ENCODE assay signal across 21 cellular contexts in the genomic region with DNA sequence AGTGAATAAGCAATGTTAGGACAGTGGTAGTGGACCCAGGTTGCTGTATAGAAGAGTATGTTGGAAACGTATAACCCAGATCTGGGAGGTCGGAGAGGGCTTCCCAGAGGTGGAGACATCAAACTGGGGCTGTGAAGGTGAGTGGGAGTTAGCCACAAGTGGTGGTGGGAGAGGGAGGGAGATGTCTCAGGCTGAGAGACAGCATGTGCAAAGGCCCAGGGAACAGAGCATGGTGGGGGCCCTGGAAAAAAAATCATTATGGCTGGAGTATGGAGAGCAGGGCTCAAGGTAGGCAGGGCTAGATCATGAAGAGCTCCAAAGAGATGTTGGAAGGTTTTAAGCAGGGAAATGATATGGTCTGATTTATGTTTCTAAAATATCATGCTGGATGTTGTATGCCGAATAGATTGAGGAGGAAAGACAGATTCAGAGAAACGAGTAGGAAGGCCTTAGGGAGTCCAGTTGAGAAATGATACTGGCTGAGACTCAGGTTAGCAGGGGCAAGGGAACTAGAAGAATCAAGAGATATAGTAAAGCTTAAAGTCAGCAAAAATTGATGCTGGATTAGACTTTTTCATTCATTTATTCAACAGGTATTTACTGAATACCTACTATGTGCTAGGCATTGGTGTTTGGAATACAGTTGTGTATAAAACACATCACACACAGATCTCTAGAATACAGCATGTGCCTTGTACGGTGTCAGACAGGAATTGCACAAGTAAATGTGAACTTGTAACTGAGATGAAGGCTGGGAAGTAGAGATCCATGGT.
"Had no signal": no experiment of that assay in that cellular context is flagged by ENCODE, and none has a peak within 500 bp of the region (broad histone marks: within the 10 kb centered on the region; RNA-seq: fewer than 3 reads in every experiment).

No MANE protein-coding gene starts in this region.

- H3K27ac Mint-ChIP-seq: activated CD4-positive, alpha-beta T cell treated with anti-CD3 and anti-CD28 coated beads for 36 hours; activated naive CD4-positive, alpha-beta T cell treated with anti-CD3 and anti-CD28 coated beads for 36 hours; activated T-helper 2 cell treated with anti-CD3 and anti-CD28 coated beads, Interferon-gamma antibody, Interleukin-2, Interleukin-4, amounts not matched to agents 10 μg/mL and 5 μg/mL and 100 μg/mL, durations not matched to agents 14 hours and 24 hours and 36 hours; brain; progenitor cell of endocrine pancreas had no signal

- H3K4me3 Mint-ChIP-seq: activated CD4-positive, alpha-beta T cell treated with anti-CD3 and anti-CD28 coated beads for 36 hours; activated naive CD4-positive, alpha-beta T cell treated with anti-CD3 and anti-CD28 coated beads for 36 hours; activated T-cell treated with anti-CD3 and anti-CD28 coated beads, Interleukin-2, amount 50 U/mL, for 4 hours; brain; stimulated activated naive CD8-positive, alpha-beta T cell treated with anti-CD3 and anti-CD28 coated beads, Interleukin-15, Interleukin-2, amounts not matched to agents 100 ng/mL and 50 ng/mL, for 24 hours had no signal

- H3K9me3 Mint-ChIP-seq: activated naive CD4-positive, alpha-beta T cell treated with anti-CD3 and anti-CD28 coated beads for 36 hours; activated T-cell treated with anti-CD3 and anti-CD28 coated beads, Interleukin-2, amount 50 U/mL, for 4 hours; activated T-helper 2 cell treated with anti-CD3 and anti-CD28 coated beads, Interferon-gamma antibody, Interleukin-2, Interleukin-4, amounts not matched to agents 10 μg/mL and 5 μg/mL and 100 μg/mL, durations not matched to agents 14 hours and 24 hours and 36 hours; brain; stimulated activated naive CD8-positive, alpha-beta T cell treated with anti-CD3 and anti-CD28 coated beads, Interleukin-15, Interleukin-2, amounts not matched to agents 100 ng/mL and 50 ng/mL, for 24 hours had no signal

- H3K27me3 ChIP-seq: esophagus muscularis mucosa, spleen, tibial nerve had no signal

- H3K36me3 ChIP-seq: esophagus muscularis mucosa, tibial nerve had no signal

- H3K27me3 Mint-ChIP-seq: activated CD4-positive, alpha-beta T cell treated with anti-CD3 and anti-CD28 coated beads for 36 hours; stimulated activated naive CD8-positive, alpha-beta T cell treated with anti-CD3 and anti-CD28 coated beads, Interleukin-15, Interleukin-2, amounts not matched to agents 100 ng/mL and 50 ng/mL, for 24 hours had no signal

- H3K4me3 ChIP-seq: esophagus muscularis mucosa, spleen, tibial nerve had no signal

- H3K9me3 ChIP-seq: esophagus muscularis mucosa, spleen, tibial nerve had no signal

- ATAC-seq: activated CD4-positive, alpha-beta T cell treated with anti-CD3 and anti-CD28 coated beads for 36 hours; activated T-cell treated with anti-CD3 and anti-CD28 coated beads, Interleukin-2, amount 50 U/mL, for 4 hours; left cardiac atrium had no signal

- H3K27ac ChIP-seq: esophagus muscularis mucosa, spleen, tibial nerve had no signal

- H3K36me3 Mint-ChIP-seq: brain had no signal

- DNase-seq: activated CD4-positive, alpha-beta T cell treated with anti-CD3 and anti-CD28 coated beads for 36 hours; activated CD4-positive, alpha-beta T cell treated with anti-CD3 and anti-CD28 coated beads, Interleukin-2, amount 50 U/mL, for 48 hours; activated CD8-positive, alpha-beta memory T cell treated with anti-CD3 and anti-CD28 coated beads, Interleukin-2, amount 50 U/mL, for 48 hours; activated naive CD4-positive, alpha-beta T cell treated with anti-CD3 and anti-CD28 coated beads for 36 hours; activated T-cell treated with anti-CD3 and anti-CD28 coated beads, Interleukin-2, amount 50 U/mL, for 4 hours; aorta; effector memory CD4-positive, alpha-beta T cell; islet precursor cell; left cardiac atrium; mesenchymal stem cell; retina; spleen; stimulated activated CD4-positive, alpha-beta T cell treated with anti-CD3 and anti-CD28 coated beads, Interleukin-4, amount 100 ng/mL, for 1 hour; T-helper 1 cell; T-helper 9 cell had no signal
